Comparison of ENCODE assay signal across 25 cellular contexts in the genomic region with DNA sequence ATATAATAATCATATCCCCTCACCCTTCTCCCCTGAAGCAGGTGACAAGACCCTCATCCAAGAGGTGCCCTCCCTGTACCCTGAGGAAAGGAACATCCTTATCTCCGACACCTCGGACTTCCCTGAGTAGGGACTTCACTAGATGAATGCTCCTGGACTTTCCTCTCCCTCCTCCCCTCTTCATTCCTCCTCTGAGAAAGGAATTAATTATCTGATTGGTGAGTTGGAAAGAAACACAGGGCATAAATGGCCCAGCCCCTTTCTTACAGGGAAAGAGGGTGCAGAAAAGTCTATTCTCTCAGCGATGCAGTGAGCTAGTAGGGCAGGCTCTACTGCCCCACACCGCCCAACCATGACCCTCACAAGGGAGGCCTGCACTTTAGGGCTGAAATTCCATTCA.
DNase-seq lines count a peak whose midpoint lies in the region; ATAC-seq, FAIRE-seq and TF ChIP-seq lines count a peak whose summit lies in the region.
"Had no signal": no experiment of that assay in that cellular context is flagged by ENCODE, and none has a peak within 500 bp of the region (broad histone marks: within the 10 kb centered on the region; RNA-seq: fewer than 3 reads in every experiment).

No MANE protein-coding gene starts in this region.

- no peak for DNase-seq in activated T-cell treated with anti-CD3 and anti-CD28 coated beads, Interleukin-2, amount 50 U/mL, for 24 hours
- no peak for DNase-seq in activated T-cell treated with anti-CD3 and anti-CD28 coated beads for 4 hours
- DNase-seq in kidney, result no peak
- no peak for DNase-seq in nephron progenitor cell
- no peak for DNase-seq in SW480 (ENCODE audit: low spot score)
- DNase-seq: ACHN, BE2C, H9, Karpas-422, NCI-H1092, NCI-H1417 treated with DMSO at 0.1 percent for 48 hours, NCI-H1694 treated with DMSO at 0.1 percent for 48 hours, NCI-H2081, NCI-H2227 treated with DMSO at 0.1 percent for 48 hours, NCI-H526 treated with DMSO at 0.1 percent for 48 hours, PC-9, RPMI8226, SHP77 had no signal

- TF ChIP-seq CTCF in kidney (IDR thresholded peaks at IDR 0.05; ENCODE audit: borderline replicate concordance, extremely low read depth, insufficient read depth), result no peak
- no peak for TF ChIP-seq CTCF in nephron progenitor cell (IDR thresholded peaks at IDR 0.05)

- H3K27ac ChIP-seq in kidney (ENCODE audit: low read depth in 2 of 2, low read length in 2 of 2), result no peak overlapping the region
- H3K27ac ChIP-seq: 22Rv1, PC-9 had no signal

- peaks cover 6% of the 10 kb centered on the region in 2 donors for H3K4me1 ChIP-seq in kidney (ENCODE audit: control insufficient read depth in 1 of 2, insufficient read depth in 1 of 2, low read depth in 1 of 2, low read length in 2 of 2)
- H3K4me1 ChIP-seq: BE2C had no signal

- no peaks in the 10 kb centered on the region for H3K9me3 ChIP-seq in kidney (ENCODE audit: control insufficient read depth in 1 of 2, low read length in 2 of 2)
- H3K9me3 ChIP-seq: BE2C had no signal

- peaks cover 44% of the 10 kb centered on the region for H3K4me1 Mint-ChIP-seq in activated T-cell treated with anti-CD3 and anti-CD28 coated beads, Interleukin-2, amount 50 U/mL, for 24 hours (ENCODE audit: low read depth)
- H3K4me1 Mint-ChIP-seq in nephron progenitor cell, result peaks cover 15% of the 10 kb centered on the region
- H3K4me1 Mint-ChIP-seq: H9 had no signal

- no peak overlapping the region for H3K4me3 Mint-ChIP-seq in activated T-cell treated with anti-CD3 and anti-CD28 coated beads, Interleukin-2, amount 50 U/mL, for 24 hours
- no peak overlapping the region for H3K4me3 Mint-ChIP-seq in nephron progenitor cell
- H3K4me3 Mint-ChIP-seq: CD14-positive monocyte, GM23338, H9 had no signal

- ATAC-seq in HG03442 (IDR thresholded peaks at IDR 0.05; ENCODE audit: unreplicated experiment), result no peak
- no peak for ATAC-seq in GM21723 (IDR thresholded peaks at IDR 0.05; ENCODE audit: unreplicated experiment)
- ATAC-seq: GM23338, HepG2 had no signal

- peaks cover 41% of the 10 kb centered on the region for H3K36me3 Mint-ChIP-seq in activated T-cell treated with anti-CD3 and anti-CD28 coated beads, Interleukin-2, amount 50 U/mL, for 24 hours (ENCODE audit: low read depth)
- peaks cover 17% of the 10 kb centered on the region for H3K36me3 Mint-ChIP-seq in nephron progenitor cell (ENCODE audit: low read depth)

- H3K9me3 Mint-ChIP-seq in activated T-cell treated with anti-CD3 and anti-CD28 coated beads, Interleukin-2, amount 50 U/mL, for 24 hours, result no peaks in the 10 kb centered on the region
- H3K9me3 Mint-ChIP-seq in nephron progenitor cell, result no peaks in the 10 kb centered on the region
- H3K9me3 Mint-ChIP-seq: CD14-positive monocyte, GM23338, H9 had no signal

- peak; percentile 37 for FAIRE-seq in kidney (lab: Jason Lieb, UNC)
- FAIRE-seq: G401.6, HepG2 had no signal

- no peaks in the 10 kb centered on the region for H3K27me3 Mint-ChIP-seq in activated T-cell treated with anti-CD3 and anti-CD28 coated beads, Interleukin-2, amount 50 U/mL, for 24 hours
- H3K27me3 Mint-ChIP-seq in nephron progenitor cell (ENCODE audit: low read depth, poor library complexity), result no peaks in the 10 kb centered on the region

- no peak overlapping the region for H3K9ac ChIP-seq in kidney (ENCODE audit: low read length in 2 of 2)

- peaks cover 0 to 5% of the 10 kb centered on the region in 2 donors for H3K36me3 ChIP-seq in kidney (ENCODE audit: control insufficient read depth in 1 of 2, insufficient read depth in 2 of 2, low read length in 2 of 2)
- H3K36me3 ChIP-seq: BE2C had no signal

- intact Hi-C loops in kidney (cut with DNase I), result no loop called here

- H3K27ac Mint-ChIP-seq in activated T-cell treated with anti-CD3 and anti-CD28 coated beads, Interleukin-2, amount 50 U/mL, for 24 hours, result peak overlapping the region; percentile 11
- H3K27ac Mint-ChIP-seq in nephron progenitor cell, result peak overlapping the region; percentile 68
- H3K27ac Mint-ChIP-seq: CD14-positive monocyte, GM23338, H9 had no signal

- H3K4me3 ChIP-seq in kidney (ENCODE audit: low read length in 2 of 2), result no peak overlapping the region
- H3K4me3 ChIP-seq: GM23338, PC-9 had no signal
